In the genomic region with DNA sequence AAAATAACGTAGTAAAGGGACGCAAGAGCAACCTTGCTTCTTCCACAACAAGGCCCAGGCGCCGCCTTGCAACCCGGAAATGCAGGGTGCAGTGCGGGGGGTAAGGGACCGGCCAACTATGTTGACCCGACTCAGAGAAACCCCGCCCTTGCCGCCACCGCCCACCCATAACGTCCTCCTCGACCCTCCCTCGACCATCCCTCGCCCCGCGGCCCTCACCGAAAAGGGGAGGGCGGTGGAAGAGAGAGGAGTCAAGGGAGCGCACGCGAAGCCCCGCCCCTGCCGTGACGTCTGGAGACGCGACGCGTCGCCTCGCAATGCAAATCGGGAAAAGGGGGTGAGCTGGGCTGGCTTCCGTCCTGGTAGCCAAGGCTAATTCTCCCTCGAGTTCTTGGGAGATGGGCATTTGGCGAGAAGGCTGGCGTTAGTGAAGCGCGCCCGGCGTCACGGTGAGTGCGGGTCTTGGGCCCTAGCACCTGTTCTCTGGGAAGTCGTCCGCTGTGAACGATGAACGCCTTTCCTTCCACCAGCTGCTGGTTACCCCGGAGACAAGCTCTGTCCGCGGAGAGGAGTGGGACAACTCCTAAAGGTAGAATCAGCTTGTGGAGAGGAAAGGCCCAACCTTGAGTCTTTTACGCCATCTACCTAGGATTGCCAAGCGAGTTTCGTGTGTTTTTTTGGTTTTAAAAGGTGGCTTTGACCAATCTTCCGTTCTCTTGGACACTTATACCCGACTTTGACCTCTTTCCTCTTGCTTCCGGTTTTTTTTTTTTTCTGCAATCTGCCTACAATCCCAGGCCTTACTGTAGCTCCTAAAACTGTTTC, we compare ENCODE assay signal across 1 cellular context.
TF ChIP-seq lines count a peak whose summit lies in the region.

USP8 (plus strand) TSS at position 340 of the 825 bp plus-strand sequence. CDS start 14,669 bp downstream, outside the sequence.

TF ChIP-seq in K562, 482 proteins besides CTCF, POLR2A, EP300 and RAD21 (continued from another document and continues in another):
- TF ChIP-seq AFF4 (CRISPR knock-in tag; IDR thresholded peaks at IDR 0.05) (peak; percentile 75; the same call in 1 of the 2 replicates), BCOR (IDR thresholded peaks at IDR 0.05) (no peak), CHD4 (IDR thresholded peaks at IDR 0.05; ENCODE audit: insufficient read depth, insufficient replicate concordance, low read depth, low read length, poor library complexity, severe bottlenecking) (no peak), EP400 (IDR thresholded peaks at IDR 0.05) (peak; percentile 81), GTF2E2 (tag; IDR thresholded peaks at IDR 0.05) (peak; percentile 89), PRPF4 (IDR thresholded peaks at IDR 0.05; ENCODE audit: insufficient read depth, low read depth, low read length, poor library complexity, severe bottlenecking) (no peak), ZNF699 (CRISPR knock-in tag; IDR thresholded peaks at IDR 0.05; ENCODE audit: insufficient replicate concordance) (no peak), LARP7 (IDR thresholded peaks at IDR 0.05) (no peak), HMG20B (CRISPR knock-in tag; IDR thresholded peaks at IDR 0.05) (no peak), CAMTA2 (CRISPR knock-in tag; conservative IDR thresholded peaks at IDR 0.05) (no peak), POLR2B (IDR thresholded peaks at IDR 0.05; ENCODE audit: low read depth, partially characterized antibody) (peak; percentile 87), ASH1L (IDR thresholded peaks at IDR 0.05; ENCODE audit: borderline replicate concordance, low read depth, partially characterized antibody) (no peak), RAD51 (IDR thresholded peaks at IDR 0.05; ENCODE audit: borderline replicate concordance, low read depth) (no peak), TBL1XR1 (IDR thresholded peaks at IDR 0.05; ENCODE audit: low read length in 2 of 2) (peak in 1 of 2 experiments; percentile 60; a peak in 2 of 4 replicates), POU5F1 (IDR thresholded peaks at IDR 0.05; ENCODE audit: borderline replicate concordance, low read depth, low read length, partially characterized antibody) (no peak), ZNF77 (CRISPR knock-in tag; IDR thresholded peaks at IDR 0.05) (no peak), ZNF23 (CRISPR knock-in tag; IDR thresholded peaks at IDR 0.05) (no peak), TCF3 (CRISPR knock-in tag; IDR thresholded peaks at IDR 0.05) (no peak; the same call in 1 of the 2 replicates), MEIS2 (IDR thresholded peaks at IDR 0.05; ENCODE audit: partially characterized antibody) (no peak), SMARCA4 (IDR thresholded peaks at IDR 0.05) (no peak), CBX5 (IDR thresholded peaks at IDR 0.05; ENCODE audit: borderline replicate concordance, low read depth) (0 out of 2 replicates have a peak, but pooled peaks have one; percentile 50), THRB (CRISPR knock-in tag; conservative IDR thresholded peaks at IDR 0.05) (no peak), FIP1L1 (IDR thresholded peaks at IDR 0.05; ENCODE audit: low read depth, low read length, poor library complexity, severe bottlenecking) (peak; percentile 5)
- TF ChIP-seq, protein P1, sequence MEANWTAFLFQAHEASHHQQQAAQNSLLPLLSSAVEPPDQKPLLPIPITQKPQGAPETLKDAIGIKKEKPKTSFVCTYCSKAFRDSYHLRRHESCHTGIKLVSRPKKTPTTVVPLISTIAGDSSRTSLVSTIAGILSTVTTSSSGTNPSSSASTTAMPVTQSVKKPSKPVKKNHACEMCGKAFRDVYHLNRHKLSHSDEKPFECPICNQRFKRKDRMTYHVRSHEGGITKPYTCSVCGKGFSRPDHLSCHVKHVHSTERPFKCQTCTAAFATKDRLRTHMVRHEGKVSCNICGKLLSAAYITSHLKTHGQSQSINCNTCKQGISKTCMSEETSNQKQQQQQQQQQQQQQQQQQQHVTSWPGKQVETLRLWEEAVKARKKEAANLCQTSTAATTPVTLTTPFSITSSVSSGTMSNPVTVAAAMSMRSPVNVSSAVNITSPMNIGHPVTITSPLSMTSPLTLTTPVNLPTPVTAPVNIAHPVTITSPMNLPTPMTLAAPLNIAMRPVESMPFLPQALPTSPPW (CRISPR knock-in tag; IDR thresholded peaks at IDR 0.05): peak; percentile 99
- TF ChIP-seq, protein P2, sequence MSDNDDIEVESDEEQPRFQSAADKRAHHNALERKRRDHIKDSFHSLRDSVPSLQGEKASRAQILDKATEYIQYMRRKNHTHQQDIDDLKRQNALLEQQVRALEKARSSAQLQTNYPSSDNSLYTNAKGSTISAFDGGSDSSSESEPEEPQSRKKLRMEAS (CRISPR knock-in tag; IDR thresholded peaks at IDR 0.05): no peak
- TF ChIP-seq, protein P3, sequence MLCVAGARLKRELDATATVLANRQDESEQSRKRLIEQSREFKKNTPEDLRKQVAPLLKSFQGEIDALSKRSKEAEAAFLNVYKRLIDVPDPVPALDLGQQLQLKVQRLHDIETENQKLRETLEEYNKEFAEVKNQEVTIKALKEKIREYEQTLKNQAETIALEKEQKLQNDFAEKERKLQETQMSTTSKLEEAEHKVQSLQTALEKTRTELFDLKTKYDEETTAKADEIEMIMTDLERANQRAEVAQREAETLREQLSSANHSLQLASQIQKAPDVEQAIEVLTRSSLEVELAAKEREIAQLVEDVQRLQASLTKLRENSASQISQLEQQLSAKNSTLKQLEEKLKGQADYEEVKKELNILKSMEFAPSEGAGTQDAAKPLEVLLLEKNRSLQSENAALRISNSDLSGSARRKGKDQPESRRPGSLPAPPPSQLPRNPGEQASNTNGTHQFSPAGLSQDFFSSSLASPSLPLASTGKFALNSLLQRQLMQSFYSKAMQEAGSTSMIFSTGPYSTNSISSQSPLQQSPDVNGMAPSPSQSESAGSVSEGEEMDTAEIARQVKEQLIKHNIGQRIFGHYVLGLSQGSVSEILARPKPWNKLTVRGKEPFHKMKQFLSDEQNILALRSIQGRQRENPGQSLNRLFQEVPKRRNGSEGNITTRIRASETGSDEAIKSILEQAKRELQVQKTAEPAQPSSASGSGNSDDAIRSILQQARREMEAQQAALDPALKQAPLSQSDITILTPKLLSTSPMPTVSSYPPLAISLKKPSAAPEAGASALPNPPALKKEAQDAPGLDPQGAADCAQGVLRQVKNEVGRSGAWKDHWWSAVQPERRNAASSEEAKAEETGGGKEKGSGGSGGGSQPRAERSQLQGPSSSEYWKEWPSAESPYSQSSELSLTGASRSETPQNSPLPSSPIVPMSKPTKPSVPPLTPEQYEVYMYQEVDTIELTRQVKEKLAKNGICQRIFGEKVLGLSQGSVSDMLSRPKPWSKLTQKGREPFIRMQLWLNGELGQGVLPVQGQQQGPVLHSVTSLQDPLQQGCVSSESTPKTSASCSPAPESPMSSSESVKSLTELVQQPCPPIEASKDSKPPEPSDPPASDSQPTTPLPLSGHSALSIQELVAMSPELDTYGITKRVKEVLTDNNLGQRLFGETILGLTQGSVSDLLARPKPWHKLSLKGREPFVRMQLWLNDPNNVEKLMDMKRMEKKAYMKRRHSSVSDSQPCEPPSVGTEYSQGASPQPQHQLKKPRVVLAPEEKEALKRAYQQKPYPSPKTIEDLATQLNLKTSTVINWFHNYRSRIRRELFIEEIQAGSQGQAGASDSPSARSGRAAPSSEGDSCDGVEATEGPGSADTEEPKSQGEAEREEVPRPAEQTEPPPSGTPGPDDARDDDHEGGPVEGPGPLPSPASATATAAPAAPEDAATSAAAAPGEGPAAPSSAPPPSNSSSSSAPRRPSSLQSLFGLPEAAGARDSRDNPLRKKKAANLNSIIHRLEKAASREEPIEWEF (CRISPR knock-in tag; IDR thresholded peaks at IDR 0.05): 0 out of 2 replicates have a peak, but pooled peaks have one; percentile 37
- TF ChIP-seq, protein P4, sequence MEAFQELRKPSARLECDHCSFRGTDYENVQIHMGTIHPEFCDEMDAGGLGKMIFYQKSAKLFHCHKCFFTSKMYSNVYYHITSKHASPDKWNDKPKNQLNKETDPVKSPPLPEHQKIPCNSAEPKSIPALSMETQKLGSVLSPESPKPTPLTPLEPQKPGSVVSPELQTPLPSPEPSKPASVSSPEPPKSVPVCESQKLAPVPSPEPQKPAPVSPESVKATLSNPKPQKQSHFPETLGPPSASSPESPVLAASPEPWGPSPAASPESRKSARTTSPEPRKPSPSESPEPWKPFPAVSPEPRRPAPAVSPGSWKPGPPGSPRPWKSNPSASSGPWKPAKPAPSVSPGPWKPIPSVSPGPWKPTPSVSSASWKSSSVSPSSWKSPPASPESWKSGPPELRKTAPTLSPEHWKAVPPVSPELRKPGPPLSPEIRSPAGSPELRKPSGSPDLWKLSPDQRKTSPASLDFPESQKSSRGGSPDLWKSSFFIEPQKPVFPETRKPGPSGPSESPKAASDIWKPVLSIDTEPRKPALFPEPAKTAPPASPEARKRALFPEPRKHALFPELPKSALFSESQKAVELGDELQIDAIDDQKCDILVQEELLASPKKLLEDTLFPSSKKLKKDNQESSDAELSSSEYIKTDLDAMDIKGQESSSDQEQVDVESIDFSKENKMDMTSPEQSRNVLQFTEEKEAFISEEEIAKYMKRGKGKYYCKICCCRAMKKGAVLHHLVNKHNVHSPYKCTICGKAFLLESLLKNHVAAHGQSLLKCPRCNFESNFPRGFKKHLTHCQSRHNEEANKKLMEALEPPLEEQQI (IDR thresholded peaks at IDR 0.05): no peak
- TF ChIP-seq, protein P5, sequence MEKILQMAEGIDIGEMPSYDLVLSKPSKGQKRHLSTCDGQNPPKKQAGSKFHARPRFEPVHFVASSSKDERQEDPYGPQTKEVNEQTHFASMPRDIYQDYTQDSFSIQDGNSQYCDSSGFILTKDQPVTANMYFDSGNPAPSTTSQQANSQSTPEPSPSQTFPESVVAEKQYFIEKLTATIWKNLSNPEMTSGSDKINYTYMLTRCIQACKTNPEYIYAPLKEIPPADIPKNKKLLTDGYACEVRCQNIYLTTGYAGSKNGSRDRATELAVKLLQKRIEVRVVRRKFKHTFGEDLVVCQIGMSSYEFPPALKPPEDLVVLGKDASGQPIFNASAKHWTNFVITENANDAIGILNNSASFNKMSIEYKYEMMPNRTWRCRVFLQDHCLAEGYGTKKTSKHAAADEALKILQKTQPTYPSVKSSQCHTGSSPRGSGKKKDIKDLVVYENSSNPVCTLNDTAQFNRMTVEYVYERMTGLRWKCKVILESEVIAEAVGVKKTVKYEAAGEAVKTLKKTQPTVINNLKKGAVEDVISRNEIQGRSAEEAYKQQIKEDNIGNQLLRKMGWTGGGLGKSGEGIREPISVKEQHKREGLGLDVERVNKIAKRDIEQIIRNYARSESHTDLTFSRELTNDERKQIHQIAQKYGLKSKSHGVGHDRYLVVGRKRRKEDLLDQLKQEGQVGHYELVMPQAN (IDR thresholded peaks at IDR 0.05; ENCODE audit: borderline replicate concordance): peak; percentile 83; the same call in 1 of the 2 replicates
